Comparison of ENCODE assay signal across 1 cellular context in the genomic region with DNA sequence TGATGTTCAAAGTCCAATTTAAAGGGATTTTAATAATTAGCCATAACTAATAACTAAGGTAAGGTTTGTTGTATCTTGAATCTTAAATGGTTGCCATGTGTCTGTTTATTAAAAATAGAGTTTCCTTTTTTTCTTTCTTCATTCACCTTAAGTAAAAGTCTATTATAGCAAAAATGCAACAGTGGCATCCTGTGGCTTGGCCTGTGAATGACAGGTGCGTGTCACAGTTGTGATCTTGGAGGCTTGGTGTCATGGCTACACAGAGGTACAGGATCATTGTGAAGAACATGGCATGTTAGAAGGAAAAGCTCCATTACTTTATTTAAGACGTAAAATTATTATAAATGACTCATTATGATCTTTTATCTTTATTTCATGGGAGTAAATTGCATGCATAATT.
TF ChIP-seq lines count a peak whose summit lies in the region.

No MANE protein-coding gene starts in this region.

TF ChIP-seq in SK-N-SH treated with all-trans-retinoic acid at 6 μM for 48 hours, 23 proteins besides CTCF, POLR2A, EP300 and RAD21 (continued from another document):
- TF ChIP-seq, protein P1, sequence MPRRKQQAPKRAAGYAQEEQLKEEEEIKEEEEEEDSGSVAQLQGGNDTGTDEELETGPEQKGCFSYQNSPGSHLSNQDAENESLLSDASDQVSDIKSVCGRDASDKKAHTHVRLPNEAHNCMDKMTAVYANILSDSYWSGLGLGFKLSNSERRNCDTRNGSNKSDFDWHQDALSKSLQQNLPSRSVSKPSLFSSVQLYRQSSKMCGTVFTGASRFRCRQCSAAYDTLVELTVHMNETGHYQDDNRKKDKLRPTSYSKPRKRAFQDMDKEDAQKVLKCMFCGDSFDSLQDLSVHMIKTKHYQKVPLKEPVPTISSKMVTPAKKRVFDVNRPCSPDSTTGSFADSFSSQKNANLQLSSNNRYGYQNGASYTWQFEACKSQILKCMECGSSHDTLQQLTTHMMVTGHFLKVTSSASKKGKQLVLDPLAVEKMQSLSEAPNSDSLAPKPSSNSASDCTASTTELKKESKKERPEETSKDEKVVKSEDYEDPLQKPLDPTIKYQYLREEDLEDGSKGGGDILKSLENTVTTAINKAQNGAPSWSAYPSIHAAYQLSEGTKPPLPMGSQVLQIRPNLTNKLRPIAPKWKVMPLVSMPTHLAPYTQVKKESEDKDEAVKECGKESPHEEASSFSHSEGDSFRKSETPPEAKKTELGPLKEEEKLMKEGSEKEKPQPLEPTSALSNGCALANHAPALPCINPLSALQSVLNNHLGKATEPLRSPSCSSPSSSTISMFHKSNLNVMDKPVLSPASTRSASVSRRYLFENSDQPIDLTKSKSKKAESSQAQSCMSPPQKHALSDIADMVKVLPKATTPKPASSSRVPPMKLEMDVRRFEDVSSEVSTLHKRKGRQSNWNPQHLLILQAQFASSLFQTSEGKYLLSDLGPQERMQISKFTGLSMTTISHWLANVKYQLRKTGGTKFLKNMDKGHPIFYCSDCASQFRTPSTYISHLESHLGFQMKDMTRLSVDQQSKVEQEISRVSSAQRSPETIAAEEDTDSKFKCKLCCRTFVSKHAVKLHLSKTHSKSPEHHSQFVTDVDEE (CRISPR knock-in tag; IDR thresholded peaks at IDR 0.05): no peak
- TF ChIP-seq TCF4 (CRISPR knock-in tag; IDR thresholded peaks at IDR 0.05; ENCODE audit: borderline replicate concordance): no peak
TF ChIP-seq in SK-N-SH treated with all-trans-retinoic acid at 6 μM for 48 hours: peak in this region for 0.
